In the genomic region with DNA sequence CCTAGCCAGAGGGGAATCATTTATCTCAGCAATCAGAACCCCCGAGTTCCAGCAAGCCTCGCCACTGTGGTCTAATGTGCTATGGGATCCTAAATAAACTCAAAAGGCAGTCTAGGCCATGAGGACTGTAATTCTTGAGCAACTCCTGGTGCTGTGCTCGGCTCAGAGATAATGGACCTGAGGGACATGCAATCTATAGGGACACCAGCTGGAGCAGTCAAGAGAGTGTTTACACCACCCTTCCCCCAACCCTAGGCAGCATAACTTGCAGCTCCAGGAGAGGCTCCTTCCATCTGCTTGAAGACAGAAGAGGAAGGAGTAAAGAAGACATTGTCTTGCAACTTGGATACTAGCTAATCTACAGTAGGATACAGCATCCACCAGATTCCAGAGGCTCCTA, we compare ENCODE assay signal across 14 cellular contexts.
"Had no signal": no experiment of that assay in that cellular context is flagged by ENCODE, and none has a peak within 500 bp of the region (broad histone marks: within the 10 kb centered on the region; RNA-seq: fewer than 3 reads in every experiment).

No MANE protein-coding gene starts in this region.

- FAIRE-seq: small intestine had no signal

- H3K27ac Mint-ChIP-seq: natural killer cell had no signal

- H3K4me1 Mint-ChIP-seq: natural killer cell, neural crest cell had no signal

- H3K36me3 Mint-ChIP-seq: natural killer cell had no signal

- H3K4me2 ChIP-seq: hepatocyte had no signal

- H3K4me3 ChIP-seq: coronary artery, hepatocyte, lung had no signal

- H3K27ac ChIP-seq: coronary artery, hepatocyte had no signal

- ATAC-seq: left colon, left ventricle myocardium superior, natural killer cell had no signal

- H3K79me2 ChIP-seq: hepatocyte had no signal

- H3K27me3 ChIP-seq: hepatocyte had no signal

- H2AFZ ChIP-seq: hepatocyte had no signal

- H3K4me3 Mint-ChIP-seq: natural killer cell, neural crest cell had no signal

- DNase-seq: effector CD4-positive, alpha-beta T cell; foreskin melanocyte; head of caudate nucleus; left colon; left ventricle myocardium superior; natural killer cell; small intestine; stimulated activated CD4-positive, alpha-beta T cell treated with anti-CD3 and anti-CD28 coated beads, Interleukin-12 subunit alpha, Interleukin-12 subunit beta, amount 100 ng/mL, for 4 hours; stimulated activated naive CD4-positive, alpha-beta T cell treated with Interleukin-2 at 50 U/mL for 16 hours; trophoblast cell had no signal
